Comparison of ENCODE assay signal across 26 cellular contexts in genomic region chr20:22834651-22835256, GRCh38.
DNase-seq lines count a peak whose midpoint lies in the region; ATAC-seq, FAIRE-seq and TF ChIP-seq lines count a peak whose summit lies in the region.
"Had no signal": no experiment of that assay in that cellular context is flagged by ENCODE, and none has a peak within 500 bp of the region (broad histone marks: within the 10 kb centered on the region; RNA-seq: fewer than 3 reads in every experiment).

No MANE protein-coding gene starts in this region.

- H3K27ac Mint-ChIP-seq in Caco-2 (ENCODE audit: unreplicated experiment) (peak overlapping the region; percentile 1), osteocyte (ENCODE audit: unreplicated experiment) (peak overlapping the region; percentile 24)
- H3K27ac Mint-ChIP-seq: CD4-positive, alpha-beta memory T cell; CD4-positive, CD25-positive, alpha-beta regulatory T cell had no signal

- no peak for TF ChIP-seq EP300 in HepG2 (IDR thresholded peaks at IDR 0.05; ENCODE audit: low read depth in 2 of 2, low read length in 2 of 2)
- no peak for TF ChIP-seq EP300 in HepG2 (CRISPR knock-in tag; IDR thresholded peaks at IDR 0.05; ENCODE audit: borderline replicate concordance)
- no peak for TF ChIP-seq EP300 in GM12878 (IDR thresholded peaks at IDR 0.05; ENCODE audit: borderline replicate concordance in 1 of 2, control insufficient read depth in 1 of 2, low read depth in 2 of 2, low read length in 2 of 2)

- H3K9me3 Mint-ChIP-seq in Caco-2 (ENCODE audit: unreplicated experiment) = no peaks in the 10 kb centered on the region
- H3K9me3 Mint-ChIP-seq in osteocyte (ENCODE audit: unreplicated experiment) = no peaks in the 10 kb centered on the region

- ATAC-seq in HepG2 (no peak), right lobe of liver (no peak), GM12878 (no peak)

- POLR2A ChIA-PET in HepG2 (lab: Yijun Ruan, JAX) (no interaction called here), Caco-2 (lab: Charles Lee) (no interaction called here), GM12878 (lab: Charles Lee) (no interaction called here)

- in situ Hi-C loops in HepG2 (cut with HindIII; ENCODE audit: extremely low pct_ligation_motif_present, low pct_unique_long_range_greater_than_20kb) (no loop called here), GM12878 (cut with MboI) (no loop called here)

- no peak overlapping the region for H3K4me2 ChIP-seq in HepG2 (ENCODE audit: low read depth, low read length)
- no peak overlapping the region for H3K4me2 ChIP-seq in GM12878 (ENCODE audit: control insufficient read depth, insufficient read depth)
- H3K4me2 ChIP-seq: BLaER1 had no signal

- H3K36me3 ChIP-seq in HepG2 (replicated peaks in 1 of 2; ENCODE audit: control insufficient read depth in 1 of 2, insufficient read depth in 2 of 2, low read length in 2 of 2) = no peaks in the 10 kb centered on the region
- no peaks in the 10 kb centered on the region for H3K36me3 ChIP-seq in right lobe of liver
- no peaks in the 10 kb centered on the region for H3K36me3 ChIP-seq in Caco-2 (ENCODE audit: control insufficient read depth, insufficient read depth, low read length)
- H3K36me3 ChIP-seq in GM12878 (ENCODE audit: control insufficient read depth in 2 of 2, insufficient read depth in 2 of 2, low read length in 1 of 2) = no peaks in the 10 kb centered on the region
- H3K36me3 ChIP-seq: BE2C, BLaER1 had no signal

- no peaks in the 10 kb centered on the region; a peak in 1 of 5 replicates for H3K27me3 ChIP-seq in HepG2 (ENCODE audit: control insufficient read depth in 1 of 2, insufficient read depth in 2 of 2, low read length in 2 of 2)
- no peaks in the 10 kb centered on the region for H3K27me3 ChIP-seq in right lobe of liver
- H3K27me3 ChIP-seq in Caco-2 (replicated peaks; ENCODE audit: control insufficient read depth, insufficient read depth, low read length) = no peaks in the 10 kb centered on the region
- H3K27me3 ChIP-seq in GM12878 (replicated peaks in 1 of 2; ENCODE audit: control insufficient read depth in 2 of 2, insufficient read depth in 2 of 2, low read length in 1 of 2) = no peaks in the 10 kb centered on the region
- H3K27me3 ChIP-seq: BE2C, BLaER1 had no signal

- TF ChIP-seq CTCF in HepG2 (CRISPR knock-in tag; IDR thresholded peaks at IDR 0.05) = no peak
- no peak for TF ChIP-seq CTCF in right lobe of liver (IDR thresholded peaks at IDR 0.05)
- no peak for TF ChIP-seq CTCF in Caco-2 (IDR thresholded peaks at IDR 0.05; ENCODE audit: insufficient read depth in 1 of 2, low read depth in 1 of 2, low read length in 1 of 2, severe bottlenecking in 1 of 2, unreplicated experiment in 1 of 2)
- TF ChIP-seq CTCF in GM12878 (IDR thresholded peaks at IDR 0.05 in 2 of 3, conservative IDR thresholded peaks at IDR 0.05 in 1 of 3; ENCODE audit: control insufficient read depth in 2 of 3, extremely low read depth in 1 of 3, insufficient read depth in 1 of 3, low read depth in 3 of 3, low read length in 3 of 3) = no peak
- TF ChIP-seq CTCF in osteocyte (IDR thresholded peaks at IDR 0.05) = no peak
- TF ChIP-seq CTCF in coronary artery (IDR thresholded peaks at IDR 0.05) = no peak

- DNase-seq in HepG2 (ENCODE audit: low spot score) = no peak
- DNase-seq in right lobe of liver = no peak
- no peak for DNase-seq in Caco-2
- no peak for DNase-seq in GM12878 (ENCODE audit: low read depth, low spot score)
- DNase-seq in osteocyte (ENCODE audit: extremely low spot score, unreplicated experiment) = no peak
- no peak for DNase-seq in coronary artery (ENCODE audit: low spot score)
- DNase-seq in middle frontal gyrus (ENCODE audit: extremely low spot score, low spot score) = no peak
- DNase-seq in NCI-H1417 (lab: John Stamatoyannopoulos, UW) = no peak
- DNase-seq: 8988T; ACHN; BE2C; C1 segment of cervical spinal cord; CD4-positive, alpha-beta memory T cell; CD4-positive, CD25-positive, alpha-beta regulatory T cell; DMS 273 treated with DMSO at 0.1 percent for 48 hours; DMS153; DMS53; DMS79; DND-41; EL; GDM1 had no signal

- no peaks in the 10 kb centered on the region for H3K27me3 Mint-ChIP-seq in Caco-2 (ENCODE audit: insufficient read depth, unreplicated experiment)
- H3K27me3 Mint-ChIP-seq in osteocyte (ENCODE audit: unreplicated experiment) = no peaks in the 10 kb centered on the region
- H3K27me3 Mint-ChIP-seq: CD4-positive, CD25-positive, alpha-beta regulatory T cell had no signal

- BruUV-seq in HepG2 (replicated peaks; lab: Mats Ljungman, UMichigan) = no TSS peak
- BruUV-seq in Caco-2 (replicated peaks; lab: Mats Ljungman, UMichigan) = no TSS peak
- BruUV-seq in GM12878 (replicated peaks; lab: Mats Ljungman, UMichigan) = no TSS peak

- H4K20me1 ChIP-seq in HepG2 (ENCODE audit: insufficient read depth, low read length) = no peaks in the 10 kb centered on the region
- no peaks in the 10 kb centered on the region for H4K20me1 ChIP-seq in GM12878 (ENCODE audit: control insufficient read depth, insufficient read depth)
- H4K20me1 ChIP-seq: BLaER1 had no signal

- H3K4me3 ChIP-seq in HepG2 (replicated peaks in 1 of 3; ENCODE audit: insufficient read depth in 1 of 3, low read depth in 2 of 3, low read length in 3 of 3) (no peak overlapping the region), right lobe of liver (no peak overlapping the region), Caco-2 (ENCODE audit: low read depth, low read length) (no peak overlapping the region), GM12878 (no peak overlapping the region), coronary artery (no peak overlapping the region)
- H3K4me3 ChIP-seq: BLaER1 had no signal

- TF ChIP-seq POLR2A in HepG2 (IDR thresholded peaks at IDR 0.05; ENCODE audit: insufficient read depth in 1 of 2, low read depth in 2 of 2, low read length in 2 of 2) (no peak), right lobe of liver (IDR thresholded peaks at IDR 0.05) (no peak), GM12878 (IDR thresholded peaks at IDR 0.05; ENCODE audit: low read depth, low read length) (no peak)

- FAIRE-seq in HepG2 (lab: Jason Lieb, UNC) = no peak
- FAIRE-seq in GM12878 (lab: Jason Lieb, UNC) = no peak
- FAIRE-seq: A204.1, GM12891, GM19239 had no signal

- SMC1A ChIA-PET in GM12878 (lab: Charles Lee; ENCODE audit: uncharacterized antibody, unreplicated experiment) = no interaction called here

- intact Hi-C loops in HepG2 (cut with micrococcal nuclease; ENCODE audit: unreplicated experiment) = no loop called here
- intact Hi-C loops in right lobe of liver (cut with DNase I) = no loop called here
- intact Hi-C loops in Caco-2 (cut with micrococcal nuclease; ENCODE audit: unreplicated experiment) = no loop called here
- intact Hi-C loops in GM12878 (cut with micrococcal nuclease; ENCODE audit: unreplicated experiment) = no loop called here

- no peaks in the 10 kb centered on the region for H3K36me3 Mint-ChIP-seq in Caco-2 (ENCODE audit: insufficient read depth, unreplicated experiment)
- no peaks in the 10 kb centered on the region for H3K36me3 Mint-ChIP-seq in osteocyte (ENCODE audit: unreplicated experiment)
- H3K36me3 Mint-ChIP-seq: CD14-positive monocyte; CD4-positive, alpha-beta memory T cell; CD4-positive, CD25-positive, alpha-beta regulatory T cell had no signal

- no peak overlapping the region for H3K27ac ChIP-seq in HepG2 (ENCODE audit: extremely low read length, insufficient read depth, low read length)
- no peak overlapping the region for H3K27ac ChIP-seq in right lobe of liver
- no peak overlapping the region for H3K27ac ChIP-seq in GM12878 (ENCODE audit: control insufficient read depth, insufficient read depth)
- H3K27ac ChIP-seq in coronary artery = no peak overlapping the region
- H3K27ac ChIP-seq: BLaER1 had no signal

- H3K9ac ChIP-seq in HepG2 (ENCODE audit: insufficient read depth, low read depth, low read length) (no peak overlapping the region), GM12878 (ENCODE audit: control insufficient read depth, insufficient read depth, low read length) (no peak overlapping the region)
- H3K9ac ChIP-seq: BLaER1 had no signal

- H3K4me3 Mint-ChIP-seq in Caco-2 (ENCODE audit: unreplicated experiment) = no peak overlapping the region
- H3K4me3 Mint-ChIP-seq in osteocyte (ENCODE audit: unreplicated experiment) = no peak overlapping the region
- H3K4me3 Mint-ChIP-seq: CD14-positive monocyte; CD4-positive, alpha-beta memory T cell; CD4-positive, CD25-positive, alpha-beta regulatory T cell had no signal

- RAD21 ChIA-PET in GM12878 (lab: Charles Lee; ENCODE audit: unreplicated experiment) = no interaction called here

- H3K79me2 ChIP-seq in HepG2 (ENCODE audit: insufficient read depth, low read length) = no peaks in the 10 kb centered on the region
- no peaks in the 10 kb centered on the region for H3K79me2 ChIP-seq in GM12878 (ENCODE audit: control insufficient read depth, insufficient read depth, low read length)

- TF ChIP-seq RAD21 in HepG2 (CRISPR knock-in tag; IDR thresholded peaks at IDR 0.05) (no peak), GM12878 (IDR thresholded peaks at IDR 0.05; ENCODE audit: insufficient read depth, low read depth, low read length) (no peak)

- no peaks in the 10 kb centered on the region for H3K9me3 ChIP-seq in HepG2 (ENCODE audit: low read length)
- H3K9me3 ChIP-seq in right lobe of liver = no peaks in the 10 kb centered on the region
- H3K9me3 ChIP-seq in Caco-2 = no peaks in the 10 kb centered on the region
- H3K9me3 ChIP-seq in GM12878 (replicated peaks; ENCODE audit: control insufficient read depth, insufficient read depth, low read length) = no peaks in the 10 kb centered on the region
- H3K9me3 ChIP-seq: BE2C, BLaER1 had no signal

- peaks cover 37% of the 10 kb centered on the region for H3K4me1 Mint-ChIP-seq in Caco-2 (ENCODE audit: low read depth, unreplicated experiment)
- peaks cover 43% of the 10 kb centered on the region for H3K4me1 Mint-ChIP-seq in osteocyte (ENCODE audit: unreplicated experiment)
- H3K4me1 Mint-ChIP-seq: CD14-positive monocyte; CD4-positive, alpha-beta memory T cell; CD4-positive, CD25-positive, alpha-beta regulatory T cell had no signal

- no peak overlapping the region for H2AFZ ChIP-seq in HepG2 (ENCODE audit: low read length)
- no peak overlapping the region for H2AFZ ChIP-seq in GM12878 (ENCODE audit: control insufficient read depth, low read depth, low read length)

- H3K4me1 ChIP-seq in HepG2 (ENCODE audit: insufficient read depth, low read length) (no peaks in the 10 kb centered on the region), right lobe of liver (no peaks in the 10 kb centered on the region), Caco-2 (peaks cover 42% of the 10 kb centered on the region), GM12878 (ENCODE audit: control insufficient read depth, insufficient read depth, low read length) (no peaks in the 10 kb centered on the region)
- H3K4me1 ChIP-seq: BE2C, BLaER1 had no signal

- CTCF ChIA-PET in HepG2 (lab: Yijun Ruan, JAX; ENCODE audit: low intra/inter-chr PET ratio, low total read pairs) = no interaction called here
- CTCF ChIA-PET in Caco-2 (lab: Charles Lee) = no interaction called here
- CTCF ChIA-PET in GM12878 (lab: Yijun Ruan, JAX) = no interaction called here

TF ChIP-seq in HepG2, 621 proteins besides CTCF, POLR2A, EP300 and RAD21 (continues in another document):
- TF ChIP-seq ATM (IDR thresholded peaks at IDR 0.05; ENCODE audit: borderline replicate concordance) (0 out of 2 replicates have a peak, but pooled peaks have one; percentile 42), ZNF354B (CRISPR knock-in tag; IDR thresholded peaks at IDR 0.05) (no peak)

Comparison
In these comparisons a context has a peak if more than half of its experiments do, and no peak if none do; other contexts are left out.
1. Of the 75 proteins assayed by ChIP-seq in both HepG2 and GM12878: peak only in HepG2: RAD51; only in GM12878: none; in both: none; in neither: 74.